Comparison of ENCODE assay signal across 8 cellular contexts in genomic region chr15:58987036-58987435, GRCh38. TPM values are rescaled to one million over a fixed set of nuclear protein-coding genes. Genes with fewer than 3 reads are reported as not detected.
DNase-seq lines count a peak whose midpoint lies in the region; ATAC-seq, FAIRE-seq and TF ChIP-seq lines count a peak whose summit lies in the region.

No MANE protein-coding gene starts in this region.

- peak overlapping the region; percentile 82 for H3K4me2 ChIP-seq in GM12878 (ENCODE audit: control insufficient read depth, insufficient read depth)

- no peak for TF ChIP-seq POLR2A in GM12878 (IDR thresholded peaks at IDR 0.05; ENCODE audit: low read depth, low read length)

- peak overlapping the region; percentile 90 to 100 (median 94) for H3K4me3 Mint-ChIP-seq in CD8-positive, alpha-beta memory T cell

- peak overlapping the region; percentile 87 for H2AFZ ChIP-seq in GM12878 (ENCODE audit: control insufficient read depth, low read depth, low read length)

- no peak for TF ChIP-seq EP300 in GM12878 (IDR thresholded peaks at IDR 0.05; ENCODE audit: borderline replicate concordance in 1 of 2, control insufficient read depth in 1 of 2, low read depth in 2 of 2, low read length in 2 of 2)

- H3K27ac ChIP-seq in CD8-positive, alpha-beta memory T cell (ENCODE audit: low read depth, low read length): peak overlapping the region; percentile 76
- peak overlapping the region; percentile 92 for H3K27ac ChIP-seq in GM12878 (ENCODE audit: control insufficient read depth, insufficient read depth)

- no peak for TF ChIP-seq CTCF in GM12878 (IDR thresholded peaks at IDR 0.05 in 2 of 3, conservative IDR thresholded peaks at IDR 0.05 in 1 of 3; ENCODE audit: control insufficient read depth in 2 of 3, extremely low read depth in 1 of 3, insufficient read depth in 1 of 3, low read depth in 3 of 3, low read length in 3 of 3)

- no peaks in the 10 kb centered on the region for H3K27me3 ChIP-seq in CD8-positive, alpha-beta memory T cell (ENCODE audit: insufficient read depth, low read length, poor library complexity, severe bottlenecking)
- H3K27me3 ChIP-seq in GM12878 (replicated peaks in 1 of 2; ENCODE audit: control insufficient read depth in 2 of 2, insufficient read depth in 2 of 2, low read length in 1 of 2): no peaks in the 10 kb centered on the region

- peaks cover 0 to 2% (median 0%) of the 10 kb centered on the region in 5 donors for H3K9me3 Mint-ChIP-seq in CD8-positive, alpha-beta memory T cell

- H3K27ac Mint-ChIP-seq in CD8-positive, alpha-beta memory T cell: peak overlapping the region; percentile 77 to 99 (median 96)

- POLR2A ChIA-PET in CD8-positive, alpha-beta memory T cell (lab: Charles Lee): interaction anchor here (0.7 to 1.4 kb wide), 3 partner anchors 11 to 1377 kb away, joined by 3 to 4 read pairs (median 3); partner anchors contain the start of gene MINDY2
- POLR2A ChIA-PET in GM12878 (lab: Charles Lee): interaction anchor here (0.6 to 1.1 kb wide), 4 partner anchors 9 to 651 kb away, joined by 3 to 6 read pairs (median 4); partner anchors contain the start of gene MINDY2

- intact Hi-C loops in GM12878 (cut with micrococcal nuclease; ENCODE audit: unreplicated experiment): loop anchor here (10.0 kb wide), 2 partner anchors 258 to 428 kb away; no protein-coding TSS in a partner anchor

- H3K27me3 Mint-ChIP-seq in CD8-positive, alpha-beta memory T cell: no peaks in the 10 kb centered on the region

- no TSS peak for BruUV-seq in GM12878 (replicated peaks; lab: Mats Ljungman, UMichigan)

- H3K4me3 ChIP-seq in CD8-positive, alpha-beta memory T cell (ENCODE audit: low read length): peak overlapping the region; percentile 88
- peak overlapping the region; percentile 75 for H3K4me3 ChIP-seq in GM12878

- peaks cover 25% of the 10 kb centered on the region for H3K4me1 ChIP-seq in CD8-positive, alpha-beta memory T cell (ENCODE audit: insufficient read depth, low read length)
- no peaks in the 10 kb centered on the region for H3K4me1 ChIP-seq in GM12878 (ENCODE audit: control insufficient read depth, insufficient read depth, low read length)

- ATAC-seq in HG03565 (IDR thresholded peaks at IDR 0.05; ENCODE audit: unreplicated experiment) (peak; percentile 4), GM12878 (no peak)

- no peaks in the 10 kb centered on the region for H3K9me3 ChIP-seq in CD8-positive, alpha-beta memory T cell (ENCODE audit: low read length)
- no peaks in the 10 kb centered on the region; the same call in 2 of the 3 replicates for H3K9me3 ChIP-seq in GM12878 (replicated peaks; ENCODE audit: control insufficient read depth, insufficient read depth, low read length)

- SMC1A ChIA-PET in GM12878 (lab: Charles Lee; ENCODE audit: uncharacterized antibody, unreplicated experiment): interaction anchor here (0.8 to 0.9 kb wide), 2 partner anchors 71 to 120 kb away, joined by 3 read pairs; no protein-coding TSS in a partner anchor

- in situ Hi-C loops in GM12878 (cut with MboI): no loop called here

- DNase-seq in CD8-positive, alpha-beta memory T cell: no peak
- no peak for DNase-seq in GM12878 (ENCODE audit: low read depth, low spot score)
- peak; percentile 31 for DNase-seq in medulla oblongata (ENCODE audit: extremely low spot score)
- no peak for DNase-seq in ureter (ENCODE audit: low spot score)
- no peak for DNase-seq in AG08395 (ENCODE audit: low spot score)
- DNase-seq in NK-92 (lab: John Stamatoyannopoulos, UW; ENCODE audit: unreplicated experiment): no peak
- DNase-seq in SIG-M5 treated with dmso at 0.1 percent for 504 hours (lab: John Stamatoyannopoulos, UW; ENCODE audit: unreplicated experiment): no peak

- no peak for FAIRE-seq in GM12878 (lab: Jason Lieb, UNC)

- H3K79me2 ChIP-seq in GM12878 (ENCODE audit: control insufficient read depth, insufficient read depth, low read length): peaks cover 45% of the 10 kb centered on the region

- no peak for TF ChIP-seq RAD21 in GM12878 (IDR thresholded peaks at IDR 0.05; ENCODE audit: insufficient read depth, low read depth, low read length)

- RAD21 ChIA-PET in GM12878 (lab: Charles Lee; ENCODE audit: unreplicated experiment): interaction anchor here (0.6 to 1.4 kb wide), 4 partner anchors 65 to 328 kb away, joined by 3 to 5 read pairs (median 3); no protein-coding TSS in a partner anchor

- CTCF ChIA-PET in CD8-positive, alpha-beta memory T cell (lab: Charles Lee): interaction anchor here (1.1 to 1.3 kb wide), 2 partner anchors 8 to 542 kb away, joined by 3 to 6 read pairs; no protein-coding TSS in a partner anchor
- CTCF ChIA-PET in GM12878 (lab: Yijun Ruan, JAX): interaction anchor here (0.5 to 0.7 kb wide), 2 partner anchors 30 to 514 kb away, joined by 3 read pairs; no protein-coding TSS in a partner anchor

- H3K4me1 Mint-ChIP-seq in CD8-positive, alpha-beta memory T cell: peaks cover 42 to 55% (median 53%) of the 10 kb centered on the region in 3 donors

- no peaks in the 10 kb centered on the region for H3K36me3 ChIP-seq in CD8-positive, alpha-beta memory T cell (ENCODE audit: insufficient read depth, low read length)
- peaks cover 0 to 10% of the 10 kb centered on the region in 2 experiments; a peak in 1 of 4 replicates for H3K36me3 ChIP-seq in GM12878 (ENCODE audit: control insufficient read depth in 2 of 2, insufficient read depth in 2 of 2, low read length in 1 of 2)

- H4K20me1 ChIP-seq in GM12878 (ENCODE audit: control insufficient read depth, insufficient read depth): no peaks in the 10 kb centered on the region

- WGBS in GM12878 (ENCODE audit: insufficient coverage, insufficient replicate concordance, low lambda C conversion rate, missing lambda C conversion rate): 2% methylated on average over 9 of the region's 9 CpGs

- peak overlapping the region; percentile 53 for H3K9ac ChIP-seq in GM12878 (ENCODE audit: control insufficient read depth, insufficient read depth, low read length)

- peaks cover 0 to 29% (median 0%) of the 10 kb centered on the region in 3 donors for H3K36me3 Mint-ChIP-seq in CD8-positive, alpha-beta memory T cell

TF ChIP-seq in GM12878, 131 proteins besides CTCF, POLR2A, EP300 and RAD21:
- TF ChIP-seq CREM (IDR thresholded peaks at IDR 0.05; ENCODE audit: low read depth) (no peak), FOS (IDR thresholded peaks at IDR 0.05; ENCODE audit: borderline replicate concordance, extremely low read depth, insufficient read length) (no peak), CBX5 (IDR thresholded peaks at IDR 0.05; ENCODE audit: low read depth) (no peak), ASH2L (IDR thresholded peaks at IDR 0.05; ENCODE audit: borderline replicate concordance, low read depth) (0 out of 2 replicates have a peak, but pooled peaks have one; percentile 5), MLLT1 (IDR thresholded peaks at IDR 0.05) (peak; percentile 29; the same call in 1 of the 2 replicates)

RNA-seq across cellular contexts. Expression of gene RNF111, which starts 0.4 kb away (rescaled TPM):
- 10 to 100 TPM; 24.8 to 26.9 TPM for total RNA-seq in CD8-positive, alpha-beta memory T cell
- polyA plus RNA-seq in CD8-positive, alpha-beta memory T cell: 14.8 TPM
- 74.1 and 75.7 TPM in 2 replicates for total RNA-seq in GM12878 (2013; cell fraction: nucleolus; rRNA removed)
- total RNA-seq in GM12878 (2014; rRNA removed) (13.1 and 13.8 TPM in 2 replicates), GM12878 (2014; rRNA removed; fragmentation: Illumina TruSeq; extraction: Trizol) (15.1 and 16.8 TPM in 2 replicates), GM12878 (2021) (22.3 and 25.0 TPM in 2 replicates), ureter (56.9 TPM)
- polyA plus RNA-seq in GM12878 (2011; ENCODE audit: low read depth): 6.1 TPM
- polyA plus RNA-seq in GM12878 (2011; rRNA removed) (30.4 and 34.7 TPM in 2 replicates), GM12878 (2014; fragmentation: Illumina TruSeq; extraction: Trizol) (17.8 and 18.1 TPM in 2 replicates), GM12878 (2014; fragmentation: Nextera tagmentation; extraction: Ambion mirVana) (1 to 10 TPM; 8.6 TPM), GM12878 (2014; rRNA removed) (13.8 and 15.2 TPM in 2 replicates), GM12878 (2016; fragmentation: Nextera tagmentation; extraction: Ambion mirVana) (10 to 100 TPM; 16.3 to 22.0 TPM)
- polyA plus RNA-seq in GM12878 (2011; cell fraction: cytosol; rRNA removed): 17.3 and 24.5 TPM in 2 replicates
- polyA plus RNA-seq in GM12878 (2011; cell fraction: nucleus; rRNA removed): 28.3 and 34.8 TPM in 2 replicates
- 8.0 and 15.5 TPM in 2 replicates for polyA plus RNA-seq in GM12878 (2012)
- polyA minus RNA-seq in GM12878 (2011; rRNA and poly(A)+ RNA removed): 90.9 and 109 TPM in 2 replicates
- 15.5 and 24.2 TPM in 2 replicates for polyA minus RNA-seq in GM12878 (2011; cell fraction: cytosol; rRNA and poly(A)+ RNA removed)
- 48.0 and 72.3 TPM in 2 replicates for polyA minus RNA-seq in GM12878 (2011; cell fraction: nucleus; rRNA and poly(A)+ RNA removed)

RNA-seq across cellular contexts. Expression of gene SLTM, which starts 53.6 kb away (rescaled TPM):
- 100 to 1,000 TPM; 111 to 113 TPM for total RNA-seq in CD8-positive, alpha-beta memory T cell
- polyA plus RNA-seq in CD8-positive, alpha-beta memory T cell: 91.5 TPM
- 293 and 302 TPM in 2 replicates for total RNA-seq in GM12878 (2013; cell fraction: nucleolus; rRNA removed)
- 89.6 and 98.9 TPM in 2 replicates for total RNA-seq in GM12878 (2014; rRNA removed)
- 142 and 152 TPM in 2 replicates for total RNA-seq in GM12878 (2014; rRNA removed; fragmentation: Illumina TruSeq; extraction: Trizol)
- 69.8 and 77.9 TPM in 2 replicates for total RNA-seq in GM12878 (2021)
- 60.9 TPM for polyA plus RNA-seq in GM12878 (2011; ENCODE audit: low read depth)
- polyA plus RNA-seq in GM12878 (2011; rRNA removed): 50.5 and 51.0 TPM in 2 replicates
- 26.6 and 28.5 TPM in 2 replicates for polyA plus RNA-seq in GM12878 (2011; cell fraction: cytosol; rRNA removed)
- 79.5 and 134 TPM in 2 replicates for polyA plus RNA-seq in GM12878 (2011; cell fraction: nucleus; rRNA removed)
- 56.8 and 79.3 TPM in 2 replicates for polyA plus RNA-seq in GM12878 (2012)
- polyA plus RNA-seq in GM12878 (2014; fragmentation: Illumina TruSeq; extraction: Trizol): 129 and 152 TPM in 2 replicates
- 10 to 100 TPM; 81.0 to 92.2 TPM for polyA plus RNA-seq in GM12878 (2014; fragmentation: Nextera tagmentation; extraction: Ambion mirVana)
- polyA plus RNA-seq in GM12878 (2014; rRNA removed): 77.4 and 79.9 TPM in 2 replicates
- polyA plus RNA-seq in GM12878 (2016; fragmentation: Nextera tagmentation; extraction: Ambion mirVana): 100 to 1,000 TPM; 111 TPM
- polyA minus RNA-seq in GM12878 (2011; rRNA and poly(A)+ RNA removed): 30.9 and 42.7 TPM in 2 replicates
- 19.5 and 22.7 TPM in 2 replicates for polyA minus RNA-seq in GM12878 (2011; cell fraction: cytosol; rRNA and poly(A)+ RNA removed)
- polyA minus RNA-seq in GM12878 (2011; cell fraction: nucleus; rRNA and poly(A)+ RNA removed): 59.6 and 115 TPM in 2 replicates
- 159 TPM for total RNA-seq in ureter
